Comparison of ENCODE assay signal across 1 cellular context in the genomic region with DNA sequence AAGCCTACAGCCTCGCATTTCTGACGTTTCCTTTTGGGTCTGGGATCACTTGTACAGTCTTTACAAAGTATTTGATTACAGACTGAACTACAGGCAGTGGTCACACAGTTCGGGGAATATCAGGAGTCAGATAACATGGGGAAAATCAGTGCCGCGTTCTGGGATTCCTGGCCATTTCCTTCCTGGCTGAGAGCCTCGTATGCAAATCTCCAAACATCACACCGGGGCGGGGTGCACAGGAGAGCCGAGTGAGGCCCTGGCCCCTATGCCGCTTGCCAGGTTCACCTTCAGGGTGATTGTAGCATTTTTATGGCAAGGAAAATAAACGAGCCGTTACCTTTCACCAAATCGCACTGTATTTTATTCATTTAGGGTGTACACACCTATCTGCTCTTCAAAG.
TF ChIP-seq lines count a peak whose summit lies in the region.

No MANE protein-coding gene starts in this region.

TF ChIP-seq in K562, 482 proteins besides CTCF, POLR2A, EP300 and RAD21:
- no peak for TF ChIP-seq PTBP1 (IDR thresholded peaks at IDR 0.05; ENCODE audit: low read depth, low read length)
- TF ChIP-seq ZNF239 (CRISPR knock-in tag; IDR thresholded peaks at IDR 0.05) = no peak
- TF ChIP-seq GTF2A2 (tag; IDR thresholded peaks at IDR 0.05) = no peak
- TF ChIP-seq CXXC5 (CRISPR knock-in tag; IDR thresholded peaks at IDR 0.05) = peak; percentile 33; the same call in 1 of the 2 replicates
- TF ChIP-seq ZNF780A (CRISPR knock-in tag; IDR thresholded peaks at IDR 0.05) = no peak
- 0 out of 4 replicates have a peak, but pooled peaks of 1 of the 2 experiments have one; percentile 38 for TF ChIP-seq RCOR1 (IDR thresholded peaks at IDR 0.05; ENCODE audit: borderline replicate concordance in 1 of 2, low read depth in 2 of 2, low read length in 2 of 2)
- peak in 1 of 2 experiments; percentile 56; a peak in 1 of 4 replicates for TF ChIP-seq KDM1A (IDR thresholded peaks at IDR 0.05)
- no peak for TF ChIP-seq TSC22D4 (tag; IDR thresholded peaks at IDR 0.05)
- TF ChIP-seq ARID1B (IDR thresholded peaks at IDR 0.05) = no peak
